1 cellular context compared by ENCODE assay signal in the genomic region with DNA sequence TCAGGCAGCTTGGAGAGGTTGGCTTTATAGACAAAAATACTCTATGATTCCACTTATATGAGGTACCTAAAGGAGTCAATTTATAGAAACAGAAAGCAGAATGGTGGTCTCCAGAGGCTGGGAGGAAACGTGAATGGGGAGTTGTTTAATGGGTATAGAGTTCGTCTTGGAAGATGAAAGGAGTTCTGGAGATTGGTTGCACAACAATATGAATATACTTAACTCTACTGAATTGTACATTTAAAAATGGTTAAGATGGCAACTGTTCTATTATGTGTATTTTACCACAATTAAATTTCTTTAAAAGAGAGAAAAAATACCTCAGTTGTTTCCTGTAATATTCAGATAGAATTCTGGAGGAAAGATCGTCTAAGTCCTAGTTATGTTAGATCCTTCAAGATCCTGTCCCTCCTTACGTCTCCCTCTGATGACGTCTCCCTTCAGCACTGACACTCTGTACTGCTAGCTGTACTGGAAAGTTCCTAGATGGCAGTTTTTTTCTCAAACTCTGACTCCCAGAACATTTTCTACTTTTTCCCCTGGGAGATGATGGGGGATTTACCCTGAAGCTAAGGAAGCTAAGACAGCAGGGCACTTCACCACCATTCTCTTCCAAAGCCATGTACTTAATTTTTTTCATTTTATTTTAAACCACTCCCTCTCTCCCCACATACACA.
TF ChIP-seq lines count a peak whose summit lies in the region.

No MANE protein-coding gene starts in this region.

TF ChIP-seq in A549, 52 proteins besides CTCF, POLR2A, EP300 and RAD21 (continued from another document):
- TF ChIP-seq, protein P1, sequence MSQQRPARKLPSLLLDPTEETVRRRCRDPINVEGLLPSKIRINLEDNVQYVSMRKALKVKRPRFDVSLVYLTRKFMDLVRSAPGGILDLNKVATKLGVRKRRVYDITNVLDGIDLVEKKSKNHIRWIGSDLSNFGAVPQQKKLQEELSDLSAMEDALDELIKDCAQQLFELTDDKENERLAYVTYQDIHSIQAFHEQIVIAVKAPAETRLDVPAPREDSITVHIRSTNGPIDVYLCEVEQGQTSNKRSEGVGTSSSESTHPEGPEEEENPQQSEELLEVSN (IDR thresholded peaks at IDR 0.05; ENCODE audit: borderline replicate concordance, low read depth): no peak
